27 cellular contexts compared by ENCODE assay signal in the genomic region with DNA sequence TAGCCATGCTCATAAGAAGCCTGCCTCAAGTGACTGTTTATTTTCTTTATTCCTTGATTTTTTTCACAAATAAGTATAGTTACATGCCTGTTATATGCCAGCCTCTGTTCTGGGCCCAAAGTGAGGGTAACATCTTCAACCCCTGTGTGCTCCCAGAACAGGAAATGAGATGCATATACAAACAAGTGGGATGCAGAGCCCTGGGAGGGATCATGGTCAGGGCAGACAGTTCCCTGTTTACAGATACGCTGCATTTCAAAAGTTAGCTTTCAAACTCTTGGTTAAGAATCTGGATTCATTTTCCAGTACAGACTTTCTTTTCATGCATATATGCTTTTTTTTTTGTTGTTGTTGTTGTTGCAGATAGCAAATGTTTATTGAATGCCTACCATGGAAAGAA. TPM values are rescaled to one million over a fixed set of nuclear protein-coding genes. Genes with fewer than 3 reads are reported as not detected.
"Had no signal": no experiment of that assay in that cellular context is flagged by ENCODE, and none has a peak within 500 bp of the region (broad histone marks: within the 10 kb centered on the region; RNA-seq: fewer than 3 reads in every experiment).

No MANE protein-coding gene starts in this region.

- H3K9me3 ChIP-seq: gastroesophageal sphincter, uterus had no signal

- H3K4me3 ChIP-seq: gastroesophageal sphincter, lung, neural progenitor cell, uterus had no signal

- H2AFZ ChIP-seq: neural progenitor cell had no signal

- H3K4me2 ChIP-seq: neural progenitor cell had no signal

- H3K9ac ChIP-seq: neural progenitor cell had no signal

- H3K4me1 ChIP-seq: gastroesophageal sphincter, uterus had no signal

- H3K36me3 ChIP-seq: gastroesophageal sphincter, neural progenitor cell, uterus had no signal

- DNase-seq: activated CD4-positive, alpha-beta memory T cell treated with anti-CD3 and anti-CD28 coated beads for 36 hours; activated CD4-positive, alpha-beta T cell treated with anti-CD3 and anti-CD28 coated beads for 4 hours; activated CD4-positive, CD25-positive, alpha-beta regulatory T cell; activated naive CD4-positive, alpha-beta T cell treated with Interleukin-2 at 50 U/mL for 16 hours; activated naive CD8-positive, alpha-beta T cell treated with anti-CD3 and anti-CD28 coated beads, Interleukin-2, amount 10 ng/mL, durations not matched to agents 7 days and 5 days; activated T-cell treated with anti-CD3 and anti-CD28 coated beads, Interleukin-2, amount 50 U/mL, for 48 hours; amygdala; cerebellar nuclear complex; cortex of kidney; head of caudate nucleus; kidney; naive thymus-derived CD4-positive, alpha-beta T cell; posterior cingulate gyrus; small intestine; stimulated activated CD4-positive, alpha-beta T cell treated with anti-CD3 and anti-CD28 coated beads, Interleukin-15, amount 100 ng/mL, for 24 hours; stimulated activated CD4-positive, alpha-beta T cell treated with anti-CD3 and anti-CD28 coated beads, Interleukin-2, amount 100 ng/mL, for 48 hours; stimulated activated CD8-positive, alpha-beta memory T cell treated with anti-CD3 and anti-CD28 coated beads, Interleukin-4, amount 100 ng/mL, for 48 hours; stimulated activated naive B cell treated with anti-CD40 and anti-IgM and Interleukin-4, amounts not matched to agents 10 μg/mL and 1 μg/mL and 100 μg/mL, for 72 hours; T-helper 17 cell; trophoblast cell; uterus had no signal

- ATAC-seq: gastroesophageal sphincter; left lobe of liver; naive thymus-derived CD4-positive, alpha-beta T cell; sciatic nerve; stimulated activated naive B cell treated with anti-CD40 and anti-IgM and Interleukin-4, amounts not matched to agents 10 μg/mL and 1 μg/mL and 100 μg/mL, for 72 hours; T-helper 17 cell had no signal

- H3K27ac ChIP-seq: gastroesophageal sphincter, neural progenitor cell, uterus had no signal

- H3K27me3 ChIP-seq: gastroesophageal sphincter, neural progenitor cell, uterus had no signal

RNA-seq across cellular contexts. Expression of a gene that starts 24.4 kb away (rescaled TPM):
- total RNA-seq: activated CD4-positive, alpha-beta memory T cell treated with anti-CD3 and anti-CD28 coated beads for 36 hours; activated naive CD8-positive, alpha-beta T cell treated with anti-CD3 and anti-CD28 coated beads, Interleukin-2, amount 10 ng/mL, durations not matched to agents 7 days and 5 days; naive thymus-derived CD4-positive, alpha-beta T cell; omental fat pad had no signal
- polyA plus RNA-seq: naive thymus-derived CD4-positive, alpha-beta T cell had no signal
